8 cellular contexts compared by ENCODE assay signal in genomic region chr21:36854391-36854790, GRCh38.
A peak's percentile ranks its signal among the peaks of the same experiment; 100 is the strongest.
DNase-seq lines count a peak whose midpoint lies in the region; ATAC-seq and TF ChIP-seq lines count a peak whose summit lies in the region.

No MANE protein-coding gene starts in this region.

- no peak overlapping the region for H3K4me3 ChIP-seq in adrenal gland
- no peak overlapping the region for H3K4me3 ChIP-seq in upper lobe of right lung

- H3K27ac ChIP-seq in adrenal gland (no peak overlapping the region), upper lobe of right lung (no peak overlapping the region)

- H3K4me1 ChIP-seq in adrenal gland (replicated peaks in 1 of 2) = peaks cover 0 to 13% of the 10 kb centered on the region in 2 donors
- H3K4me1 ChIP-seq in upper lobe of right lung = no peaks in the 10 kb centered on the region

- peak; percentile 72 for ATAC-seq in upper lobe of right lung
- no peak for ATAC-seq in GM18868 (IDR thresholded peaks at IDR 0.05; ENCODE audit: unreplicated experiment)

- peak; percentile 40 to 57 (median 51) for TF ChIP-seq CTCF in adrenal gland (IDR thresholded peaks at IDR 0.05)
- peak; percentile 58 for TF ChIP-seq CTCF in upper lobe of right lung (IDR thresholded peaks at IDR 0.05)

- DNase-seq in stimulated activated CD4-positive, alpha-beta T cell treated with anti-CD3 and anti-CD28 coated beads, Interleukin-15, amount 100 ng/mL, for 24 hours = peak; percentile 33
- DNase-seq in stimulated activated CD4-positive, alpha-beta T cell treated with anti-CD3 and anti-CD28 coated beads, Interleukin-12 subunit alpha, Interleukin-12 subunit beta, amount 100 ng/mL, for 4 hours = no peak
- peak; percentile 33 for DNase-seq in MV-4-11 (lab: John Stamatoyannopoulos, UW)
- DNase-seq in adrenal gland = peak in 6 of 7 donors; percentile 27 to 52 (median 45)
- DNase-seq in iris pigment epithelial cell (ENCODE audit: low read depth) = peak; percentile 49
- no peak for DNase-seq in upper lobe of right lung
- DNase-seq in activated CD4-positive, CD25-positive, alpha-beta regulatory T cell treated with anti-CD3 and anti-CD28 coated beads, Interleukin-2, amount 50 U/mL, for 72 hours = no peak

- H3K27me3 ChIP-seq in adrenal gland (no peaks in the 10 kb centered on the region), upper lobe of right lung (no peaks in the 10 kb centered on the region)

- whole genome bisulfite sequencing in adrenal gland, 4 donors = 37 to 43% (median 39%) methylated on average over 5 of the region's 5 CpGs

- intact Hi-C loops in adrenal gland (cut with DNase I) (no loop called here), upper lobe of right lung (cut with DNase I) (no loop called here)

- H3K36me3 ChIP-seq in adrenal gland (replicated peaks in 1 of 2) (no peaks in the 10 kb centered on the region), upper lobe of right lung (no peaks in the 10 kb centered on the region)

- H3K9me3 ChIP-seq in adrenal gland (replicated peaks in 1 of 3) (no peaks in the 10 kb centered on the region), upper lobe of right lung (no peaks in the 10 kb centered on the region)

- TF ChIP-seq POLR2A in adrenal gland (IDR thresholded peaks at IDR 0.05) = no peak

Comparison
In these comparisons a context has a peak if more than half of its experiments do, and no peak if none do; other contexts are left out.
1. DNase-seq: peak in stimulated activated CD4-positive, alpha-beta T cell treated with anti-CD3 and anti-CD28 coated beads, Interleukin-15, amount 100 ng/mL, for 24 hours (single experiment), MV-4-11 (single experiment), adrenal gland (6 of 7) and iris pigment epithelial cell (single experiment); none in stimulated activated CD4-positive, alpha-beta T cell treated with anti-CD3 and anti-CD28 coated beads, Interleukin-12 subunit alpha, Interleukin-12 subunit beta, amount 100 ng/mL, for 4 hours (single experiment), upper lobe of right lung (single experiment) and activated CD4-positive, CD25-positive, alpha-beta regulatory T cell treated with anti-CD3 and anti-CD28 coated beads, Interleukin-2, amount 50 U/mL, for 72 hours (single experiment).